In the genomic region with DNA sequence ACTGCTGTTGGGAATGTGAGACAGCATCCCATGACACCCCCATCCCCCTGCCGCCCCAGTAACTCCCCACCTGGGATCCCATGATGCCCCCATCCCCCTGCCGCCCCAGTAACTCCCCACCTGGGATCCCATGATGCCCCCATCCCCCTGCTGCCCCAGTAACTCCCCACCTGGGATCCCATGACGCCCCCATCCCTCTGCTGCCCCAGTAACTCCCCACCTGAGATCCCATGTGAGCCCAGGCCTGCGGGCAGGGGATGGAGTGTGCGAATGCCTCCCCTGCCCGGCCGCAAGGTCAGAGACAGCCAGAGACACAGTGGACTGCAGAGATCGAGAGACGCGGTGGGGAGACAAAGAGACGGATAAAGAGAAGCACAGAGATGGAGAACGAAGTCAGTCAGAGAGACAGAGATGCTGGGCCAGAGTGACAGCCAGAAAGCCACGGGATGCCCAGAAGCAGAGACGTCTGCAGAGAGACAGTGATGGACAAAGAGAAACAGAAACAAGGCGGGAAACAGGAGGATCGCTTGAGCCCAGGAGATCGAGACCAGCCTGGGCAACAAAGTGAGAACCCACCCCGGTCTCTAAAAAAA, we compare ENCODE assay signal across 11 cellular contexts. TPM values are rescaled to one million over a fixed set of nuclear protein-coding genes. Genes with fewer than 3 reads are reported as not detected.
DNase-seq lines count a peak whose midpoint lies in the region; ATAC-seq and TF ChIP-seq lines count a peak whose summit lies in the region.
"Had no signal": no experiment of that assay in that cellular context is flagged by ENCODE, and none has a peak within 500 bp of the region (broad histone marks: within the 10 kb centered on the region; RNA-seq: fewer than 3 reads in every experiment).

No MANE protein-coding gene starts in this region.

- H4K20me1 ChIP-seq in OCI-LY3 (ENCODE audit: insufficient read depth, low read length) (peaks cover 25% of the 10 kb centered on the region), osteoblast (ENCODE audit: insufficient read depth, low read length) (no peaks in the 10 kb centered on the region)

- H2AFZ ChIP-seq in OCI-LY3 (ENCODE audit: low read depth, low read length) (no peak overlapping the region), osteoblast (ENCODE audit: low read length) (no peak overlapping the region)

- H3K36me3 ChIP-seq in OCI-LY3 (replicated peaks; ENCODE audit: low read depth, low read length) (peaks cover 25% of the 10 kb centered on the region), duodenal mucosa (ENCODE audit: control insufficient read depth in 1 of 2, insufficient read depth in 2 of 2, low read length in 2 of 2) (peaks cover 0 to 3% of the 10 kb centered on the region in 2 donors), osteoblast (ENCODE audit: insufficient read depth, low read length) (no peaks in the 10 kb centered on the region), MG63 (no peaks in the 10 kb centered on the region)
- H3K36me3 ChIP-seq: vagina had no signal

- ATAC-seq in HG03432 (IDR thresholded peaks at IDR 0.05; ENCODE audit: unreplicated experiment) = no peak
- ATAC-seq: left lung had no signal

- no peaks in the 10 kb centered on the region for H3K9me3 ChIP-seq in OCI-LY3 (ENCODE audit: insufficient read depth, low read length)
- no peaks in the 10 kb centered on the region for H3K9me3 ChIP-seq in duodenal mucosa (ENCODE audit: control insufficient read depth in 1 of 2, low read length in 2 of 2)
- H3K9me3 ChIP-seq in osteoblast (ENCODE audit: low read depth, low read length) = no peaks in the 10 kb centered on the region
- H3K9me3 ChIP-seq in MG63 = no peaks in the 10 kb centered on the region
- H3K9me3 ChIP-seq: left lung, vagina had no signal

- H3K9ac ChIP-seq in OCI-LY3 (ENCODE audit: low read length) = peak overlapping the region; percentile 92
- peak overlapping the region in 1 of 2 donors; percentile 36 for H3K9ac ChIP-seq in duodenal mucosa (ENCODE audit: low read depth in 1 of 2, low read length in 2 of 2)

- H3K79me2 ChIP-seq in OCI-LY3 (ENCODE audit: low read length) = peaks cover 39% of the 10 kb centered on the region
- H3K79me2 ChIP-seq in osteoblast (ENCODE audit: insufficient read depth, low read length) = no peaks in the 10 kb centered on the region

- H3K27ac ChIP-seq in OCI-LY3 (ENCODE audit: low read length) = peak overlapping the region; percentile 98
- H3K27ac ChIP-seq in duodenal mucosa (ENCODE audit: low read depth, low read length) = peak overlapping the region; percentile 10
- no peak overlapping the region for H3K27ac ChIP-seq in osteoblast (ENCODE audit: low read depth, low read length)

- H3K4me1 ChIP-seq in OCI-LY3 (ENCODE audit: low read length) = peaks cover 26% of the 10 kb centered on the region
- H3K4me1 ChIP-seq in duodenal mucosa (ENCODE audit: control insufficient read depth in 1 of 2, insufficient read depth in 2 of 2, low read length in 2 of 2) = peaks cover 0 to 23% of the 10 kb centered on the region in 2 donors
- H3K4me1 ChIP-seq in osteoblast (ENCODE audit: insufficient read depth, low read length) = no peaks in the 10 kb centered on the region
- H3K4me1 ChIP-seq: vagina had no signal

- peak overlapping the region; percentile 56 for H3K4me3 ChIP-seq in GM12865 (ENCODE audit: low read depth, low read length)
- peak overlapping the region; percentile 85 for H3K4me3 ChIP-seq in OCI-LY3 (ENCODE audit: low read length)
- H3K4me3 ChIP-seq in duodenal mucosa (ENCODE audit: low read depth in 1 of 2, low read length in 2 of 2) = peak overlapping the region; percentile 63 to 66
- no peak overlapping the region for H3K4me3 ChIP-seq in osteoblast (ENCODE audit: insufficient read depth, low read length)
- H3K4me3 ChIP-seq in MG63 = no peak overlapping the region

- DNase-seq in GM12865 (ENCODE audit: low read depth) (peak; percentile 44), osteoblast (ENCODE audit: insufficient read length, low spot score, missing footprints) (no peak), MG63 (no peak)
- DNase-seq in stimulated activated CD8-positive, alpha-beta memory T cell treated with anti-CD3 and anti-CD28 coated beads, Interleukin-4, amount 100 ng/mL, for 48 hours = peak; percentile 45
- DNase-seq: foreskin fibroblast, left lung, NCI-H146 had no signal

- H3K4me2 ChIP-seq in OCI-LY3 (ENCODE audit: low read length) (peak overlapping the region; percentile 98), osteoblast (ENCODE audit: insufficient read depth, low read length) (no peak overlapping the region)

- no peaks in the 10 kb centered on the region for H3K27me3 ChIP-seq in OCI-LY3 (ENCODE audit: low read depth, low read length)
- no peaks in the 10 kb centered on the region for H3K27me3 ChIP-seq in duodenal mucosa (ENCODE audit: control insufficient read depth in 1 of 2, insufficient read depth in 2 of 2, low read length in 2 of 2)
- H3K27me3 ChIP-seq in osteoblast (ENCODE audit: insufficient read depth, low read length) = peaks cover 3% of the 10 kb centered on the region
- H3K27me3 ChIP-seq in MG63 = no peaks in the 10 kb centered on the region
- H3K27me3 ChIP-seq: left lung, vagina had no signal

- no peak for TF ChIP-seq CTCF in GM12865 (IDR thresholded peaks at IDR 0.05; ENCODE audit: insufficient read depth, low read depth, low read length, missing control alignments)
- no peak for TF ChIP-seq CTCF in OCI-LY3 (IDR thresholded peaks at IDR 0.05; ENCODE audit: low read depth, low read length)
- TF ChIP-seq CTCF in osteoblast (IDR thresholded peaks at IDR 0.05; ENCODE audit: extremely low read depth, low read depth, low read length) = no peak

RNA-seq across cellular contexts. Expression of a gene that starts 1.0 kb away (rescaled TPM):
- total RNA-seq in osteoblast = 0.29 and 0.36 TPM in 2 replicates
- not detected in 2 replicates for total RNA-seq in MG63 (2014; rRNA removed; shearing (Covaris generic); ENCODE audit: low replicate concordance)

RNA-seq across cellular contexts. Expression of a gene that starts 8.4 kb away (rescaled TPM):
- total RNA-seq in osteoblast = 54.8 and 56.1 TPM in 2 replicates
- 48.6 and 67.5 TPM in 2 replicates for total RNA-seq in MG63 (2014; rRNA removed; shearing (Covaris generic); ENCODE audit: low replicate concordance)

RNA-seq across cellular contexts. Expression of a gene that starts 25.2 kb away (rescaled TPM):
- 87.5 and 98.1 TPM in 2 replicates for total RNA-seq in osteoblast
- 100 and 115 TPM in 2 replicates for total RNA-seq in MG63 (2014; rRNA removed; shearing (Covaris generic); ENCODE audit: low replicate concordance)

RNA-seq across cellular contexts. Expression of a gene that starts 42.4 kb away (rescaled TPM):
- total RNA-seq in osteoblast = 3.8 and 4.7 TPM in 2 replicates
- total RNA-seq in MG63 (2014; rRNA removed; shearing (Covaris generic); ENCODE audit: low replicate concordance) = 5.8 and 18.7 TPM in 2 replicates

Comparison
In these comparisons a context has a peak if more than half of its experiments do, and no peak if none do; other contexts are left out.
1. DNase-seq: peak in GM12865 (single experiment) and stimulated activated CD8-positive, alpha-beta memory T cell treated with anti-CD3 and anti-CD28 coated beads, Interleukin-4, amount 100 ng/mL, for 48 hours (single experiment); none in osteoblast (single experiment) and MG63 (single experiment).
2. H3K4me3 ChIP-seq: peak in GM12865 (single experiment), OCI-LY3 (single experiment) and duodenal mucosa (2 of 2); none in osteoblast (single experiment) and MG63 (single experiment).